Comparison of ENCODE assay signal across 18 cellular contexts in genomic region chr18:3727260-3727659, GRCh38.
DNase-seq lines count a peak whose midpoint lies in the region; ATAC-seq, FAIRE-seq and TF ChIP-seq lines count a peak whose summit lies in the region.
"Had no signal": no experiment of that assay in that cellular context is flagged by ENCODE, and none has a peak within 500 bp of the region (broad histone marks: within the 10 kb centered on the region; RNA-seq: fewer than 3 reads in every experiment).

No MANE protein-coding gene starts in this region.

- no peaks in the 10 kb centered on the region for H3F3A ChIP-seq in OCI-LY1 (ENCODE audit: insufficient read depth, low read length)

- H3K4me3 ChIP-seq in OCI-LY1 (ENCODE audit: low read depth, low read length, poor library complexity, severe bottlenecking) (no peak overlapping the region), endothelial cell of umbilical vein (replicated peaks in 1 of 3; ENCODE audit: insufficient read depth in 1 of 3, low read depth in 1 of 3, low read length in 3 of 3) (no peak overlapping the region), BE2C (ENCODE audit: low read depth, low read length) (no peak overlapping the region)
- H3K4me3 ChIP-seq: BLaER1 treated with 17β-estradiol and CSF1 and Interleukin-3, amounts not matched to agents 10 nM and 100 nM; GM12878 had no signal

- H3K79me2 ChIP-seq in OCI-LY1 (ENCODE audit: insufficient read depth, low read length): no peaks in the 10 kb centered on the region
- H3K79me2 ChIP-seq in endothelial cell of umbilical vein (ENCODE audit: control insufficient read depth, insufficient read depth, low read length): no peaks in the 10 kb centered on the region

- H3K27me3 ChIP-seq in OCI-LY1 (ENCODE audit: insufficient read depth, low read length) (no peaks in the 10 kb centered on the region), endothelial cell of umbilical vein (ENCODE audit: control insufficient read depth in 2 of 2, insufficient read depth in 2 of 2, low read length in 2 of 2) (no peaks in the 10 kb centered on the region), BE2C (no peaks in the 10 kb centered on the region)
- H3K27me3 ChIP-seq: BLaER1 treated with 17β-estradiol and CSF1 and Interleukin-3, amounts not matched to agents 10 nM and 100 nM had no signal

- H3K9ac ChIP-seq in OCI-LY1 (ENCODE audit: low read length): peak overlapping the region; percentile 38; the same call in 1 of the 2 replicates
- no peak overlapping the region for H3K9ac ChIP-seq in endothelial cell of umbilical vein (replicated peaks; ENCODE audit: extremely low read depth, insufficient read depth, low read length)
- H3K9ac ChIP-seq: BLaER1 treated with 17β-estradiol and CSF1 and Interleukin-3, amounts not matched to agents 10 nM and 100 nM had no signal

- BruUV-seq in endothelial cell of umbilical vein (replicated peaks; lab: Mats Ljungman, UMichigan): no TSS peak

- H3K4me2 ChIP-seq in OCI-LY1 (ENCODE audit: low read length) (peak overlapping the region; percentile 66; the same call in 1 of the 2 replicates), endothelial cell of umbilical vein (ENCODE audit: insufficient read depth, low read length) (no peak overlapping the region)

- H4K20me1 ChIP-seq in OCI-LY1 (ENCODE audit: insufficient read depth, low read length) (no peaks in the 10 kb centered on the region), endothelial cell of umbilical vein (replicated peaks; ENCODE audit: control insufficient read depth, extremely low read depth, insufficient read depth, low read length) (no peaks in the 10 kb centered on the region)
- H4K20me1 ChIP-seq: BLaER1 treated with 17β-estradiol and CSF1 and Interleukin-3, amounts not matched to agents 10 nM and 100 nM had no signal

- no peaks in the 10 kb centered on the region for H3K9me1 ChIP-seq in endothelial cell of umbilical vein (replicated peaks; ENCODE audit: control insufficient read depth, extremely low read depth, insufficient read depth, low read length)

- peak overlapping the region; percentile 91 for H3K27ac ChIP-seq in OCI-LY1 (ENCODE audit: low read depth, low read length, poor library complexity, severe bottlenecking)
- H3K27ac ChIP-seq in endothelial cell of umbilical vein (ENCODE audit: insufficient read depth, low read depth, low read length): no peak overlapping the region
- H3K27ac ChIP-seq: BLaER1 treated with 17β-estradiol and CSF1 and Interleukin-3, amounts not matched to agents 10 nM and 100 nM had no signal

- no peaks in the 10 kb centered on the region for H3K9me2 ChIP-seq in OCI-LY1 (ENCODE audit: low read depth, low read length)

- no peak for TF ChIP-seq CTCF in OCI-LY1 (IDR thresholded peaks at IDR 0.05; ENCODE audit: low read length)
- TF ChIP-seq CTCF in endothelial cell of umbilical vein (IDR thresholded peaks at IDR 0.05; ENCODE audit: extremely low read depth in 1 of 2, insufficient read depth in 1 of 2, low read depth in 1 of 2, low read length in 2 of 2): no peak
- no peak for TF ChIP-seq CTCF in BE2C (IDR thresholded peaks at IDR 0.05; ENCODE audit: low read depth, low read length)

- POLR2A ChIA-PET in endothelial cell of umbilical vein (lab: Charles Lee): no interaction called here

- H3K4me1 ChIP-seq in OCI-LY1 (ENCODE audit: insufficient read depth, low read length, severe bottlenecking) (peaks cover 53% of the 10 kb centered on the region), endothelial cell of umbilical vein (ENCODE audit: control insufficient read depth, extremely low read depth, insufficient read depth, low read length) (peaks cover 9% of the 10 kb centered on the region), BE2C (no peaks in the 10 kb centered on the region)

- no peak for TF ChIP-seq POLR2A in endothelial cell of umbilical vein (IDR thresholded peaks at IDR 0.05; ENCODE audit: low read depth, low read length)

- CTCF ChIA-PET in endothelial cell of umbilical vein (lab: Charles Lee): interaction anchor here (1.0 kb wide), 1 partner anchor 143 kb away, joined by 3 read pairs; no protein-coding TSS in a partner anchor

- H2AFZ ChIP-seq in OCI-LY1 (ENCODE audit: low read length) (peak overlapping the region; percentile 27; the same call in 1 of the 2 replicates), endothelial cell of umbilical vein (ENCODE audit: low read depth, low read length) (peak overlapping the region; percentile 29)

- no peaks in the 10 kb centered on the region for H3K36me3 ChIP-seq in OCI-LY1 (ENCODE audit: insufficient read depth, low read length)
- no peaks in the 10 kb centered on the region for H3K36me3 ChIP-seq in endothelial cell of umbilical vein (ENCODE audit: control insufficient read depth in 2 of 2, extremely low read depth in 1 of 2, insufficient read depth in 2 of 2, low read length in 2 of 2)
- no peaks in the 10 kb centered on the region for H3K36me3 ChIP-seq in BE2C
- H3K36me3 ChIP-seq: BLaER1 treated with 17β-estradiol and CSF1 and Interleukin-3, amounts not matched to agents 10 nM and 100 nM had no signal

- dilution Hi-C loops in endothelial cell of umbilical vein (cut with MboI; ENCODE audit: extremely low pct_ligation_motif_present, low sequenced_read_pairs): no loop called here

- intact Hi-C loops in endothelial cell of umbilical vein (cut with micrococcal nuclease): no loop called here

- DNase-seq in DMS79 treated with DMSO at 0.1 percent for 48 hours (lab: John Stamatoyannopoulos, UW): peak; percentile 79
- DNase-seq in DMS79 (lab: John Stamatoyannopoulos, UW): no peak
- DNase-seq in endothelial cell of umbilical vein (ENCODE audit: low read depth, low spot score): no peak
- DNase-seq in activated T-cell treated with anti-CD3 and anti-CD28 coated beads, Interleukin-2, amount 50 U/mL, for 1 hour: no peak
- DNase-seq in BE2C: no peak
- DNase-seq: 8988T; CD4-positive, CD25-positive, alpha-beta regulatory T cell; CD8-positive, alpha-beta memory T cell; DMS 273 treated with DMSO at 0.1 percent for 48 hours; DND-41; EL; H9 had no signal

- FAIRE-seq in endothelial cell of umbilical vein (lab: Jason Lieb, UNC): peak; percentile 12
- FAIRE-seq: GM12878, H1, HepG2 had no signal

- H3K9me3 ChIP-seq in OCI-LY1 (ENCODE audit: low read length) (0 out of 2 replicates have a peak, but pooled peaks cover 2% of the 10 kb centered on the region), endothelial cell of umbilical vein (replicated peaks; ENCODE audit: control insufficient read depth, insufficient read depth, low read length) (no peaks in the 10 kb centered on the region), BE2C (no peaks in the 10 kb centered on the region)

- ATAC-seq in GM21529 (IDR thresholded peaks at IDR 0.05; ENCODE audit: unreplicated experiment): no peak
- ATAC-seq: GM12878, HepG2 had no signal

TF ChIP-seq in endothelial cell of umbilical vein, 7 proteins besides CTCF, POLR2A, EP300 and RAD21:
- TF ChIP-seq MAX (IDR thresholded peaks at IDR 0.05; ENCODE audit: insufficient read depth, insufficient read length): no peak
- TF ChIP-seq FOS (IDR thresholded peaks at IDR 0.05; ENCODE audit: borderline replicate concordance, insufficient read depth, low read length): peak; percentile 37
- TF ChIP-seq EZH2 (IDR thresholded peaks at IDR 0.05; ENCODE audit: borderline replicate concordance, low read depth, low read length, severe bottlenecking): no peak
- no peak for TF ChIP-seq POLR2AphosphoS5 (IDR thresholded peaks at IDR 0.05; ENCODE audit: insufficient read depth, low read depth, low read length)
- TF ChIP-seq JUN (IDR thresholded peaks at IDR 0.05; ENCODE audit: borderline replicate concordance, insufficient read depth, insufficient read length, low read depth): no peak
- TF ChIP-seq MYC (IDR thresholded peaks at IDR 0.05; ENCODE audit: low read depth, low read length): no peak
- peak; percentile 63 for TF ChIP-seq GATA2 (IDR thresholded peaks at IDR 0.05; ENCODE audit: insufficient read depth, insufficient read length, low read depth, low read length)
TF ChIP-seq in endothelial cell of umbilical vein: peak in this region for 2.
